In the genomic region with DNA sequence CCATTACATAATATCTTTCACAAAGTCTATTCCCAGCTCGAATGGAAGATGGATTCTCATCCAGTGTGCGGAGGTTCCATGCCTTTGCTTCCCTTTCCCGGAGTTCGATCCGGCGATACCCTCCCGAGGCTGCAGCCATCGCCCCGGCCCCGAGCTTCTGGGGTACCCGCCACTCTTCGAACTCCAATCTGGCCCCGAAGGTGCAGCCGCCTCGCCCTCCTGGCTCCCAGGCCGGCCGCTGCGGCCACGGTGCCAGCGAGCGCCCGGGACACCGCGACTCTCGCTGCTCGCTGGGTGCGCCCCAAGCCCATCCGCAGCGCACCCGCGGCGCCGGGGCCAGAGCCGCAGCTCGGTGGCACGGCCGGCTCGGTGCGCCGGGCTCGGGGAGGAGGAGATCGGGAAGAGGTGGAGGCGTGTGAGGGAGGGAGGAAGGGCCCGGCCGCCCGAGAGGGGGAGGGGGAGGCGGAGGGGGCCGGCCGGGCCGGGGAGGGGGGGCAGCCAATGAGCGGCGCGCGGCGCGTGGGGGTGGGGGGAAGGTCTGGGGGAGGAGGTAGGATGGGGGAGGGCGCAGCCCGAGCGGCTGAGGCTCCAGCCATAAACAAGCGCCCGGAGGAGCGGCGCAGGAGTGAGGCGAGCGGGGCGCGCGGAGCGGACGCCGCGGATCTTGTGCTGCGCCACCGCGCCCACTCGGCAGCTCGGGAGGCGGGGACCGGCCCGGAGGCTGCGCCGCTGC, we compare ENCODE assay signal across 8 cellular contexts. TPM values are rescaled to one million over a fixed set of nuclear protein-coding genes. Genes with fewer than 3 reads are reported as not detected.
A peak's percentile ranks its signal among the peaks of the same experiment; 100 is the strongest.
DNase-seq lines count a peak whose midpoint lies in the region; ATAC-seq, FAIRE-seq and TF ChIP-seq lines count a peak whose summit lies in the region.

A gene with protein sequence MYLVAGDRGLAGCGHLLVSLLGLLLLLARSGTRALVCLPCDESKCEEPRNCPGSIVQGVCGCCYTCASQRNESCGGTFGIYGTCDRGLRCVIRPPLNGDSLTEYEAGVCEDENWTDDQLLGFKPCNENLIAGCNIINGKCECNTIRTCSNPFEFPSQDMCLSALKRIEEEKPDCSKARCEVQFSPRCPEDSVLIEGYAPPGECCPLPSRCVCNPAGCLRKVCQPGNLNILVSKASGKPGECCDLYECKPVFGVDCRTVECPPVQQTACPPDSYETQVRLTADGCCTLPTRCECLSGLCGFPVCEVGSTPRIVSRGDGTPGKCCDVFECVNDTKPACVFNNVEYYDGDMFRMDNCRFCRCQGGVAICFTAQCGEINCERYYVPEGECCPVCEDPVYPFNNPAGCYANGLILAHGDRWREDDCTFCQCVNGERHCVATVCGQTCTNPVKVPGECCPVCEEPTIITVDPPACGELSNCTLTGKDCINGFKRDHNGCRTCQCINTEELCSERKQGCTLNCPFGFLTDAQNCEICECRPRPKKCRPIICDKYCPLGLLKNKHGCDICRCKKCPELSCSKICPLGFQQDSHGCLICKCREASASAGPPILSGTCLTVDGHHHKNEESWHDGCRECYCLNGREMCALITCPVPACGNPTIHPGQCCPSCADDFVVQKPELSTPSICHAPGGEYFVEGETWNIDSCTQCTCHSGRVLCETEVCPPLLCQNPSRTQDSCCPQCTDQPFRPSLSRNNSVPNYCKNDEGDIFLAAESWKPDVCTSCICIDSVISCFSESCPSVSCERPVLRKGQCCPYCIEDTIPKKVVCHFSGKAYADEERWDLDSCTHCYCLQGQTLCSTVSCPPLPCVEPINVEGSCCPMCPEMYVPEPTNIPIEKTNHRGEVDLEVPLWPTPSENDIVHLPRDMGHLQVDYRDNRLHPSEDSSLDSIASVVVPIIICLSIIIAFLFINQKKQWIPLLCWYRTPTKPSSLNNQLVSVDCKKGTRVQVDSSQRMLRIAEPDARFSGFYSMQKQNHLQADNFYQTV (plus strand): TSS at position 622 of the 733 bp plus-strand sequence. CDS start 515 bp downstream, outside the sequence.

- POLR2A ChIA-PET in T-cell (lab: Charles Lee) = interaction anchor here in 1 of 2 donors (0.6 kb wide), 1 partner anchor 377 kb away, joined by 7 read pairs; no protein-coding TSS in a partner anchor

- FAIRE-seq in GM12892 (lab: Jason Lieb, UNC) = no peak

- peak within 1 kb of the TSS in 2 of 3 donors; percentile 4 to 34 for H3K27ac Mint-ChIP-seq in CD4-positive, CD25-positive, alpha-beta regulatory T cell
- H3K27ac Mint-ChIP-seq in T-cell = no peak within 1 kb of the TSS

- H3K27me3 Mint-ChIP-seq in CD4-positive, CD25-positive, alpha-beta regulatory T cell = peaks cover 45% of the 10 kb centered on the region
- H3K27me3 Mint-ChIP-seq in T-cell = peaks cover 34% of the 10 kb centered on the region in 2 donors

- peaks cover 24% of the 10 kb centered on the region for H3K4me1 ChIP-seq in CD4-positive, CD25-positive, alpha-beta regulatory T cell (ENCODE audit: control insufficient read depth, insufficient read depth, low read length, poor library complexity, severe bottlenecking)
- peaks cover 67% of the 10 kb centered on the region for H3K4me1 ChIP-seq in left ventricle myocardium inferior

- CTCF ChIA-PET in T-cell (lab: Charles Lee) = no interaction called here

- H3K4me3 Mint-ChIP-seq in CD4-positive, CD25-positive, alpha-beta regulatory T cell = peak within 1 kb of the TSS; percentile 78 to 89 (median 82)
- peak within 1 kb of the TSS; percentile 70 to 94 (median 80) for H3K4me3 Mint-ChIP-seq in T-cell

- DNase-seq in CD4-positive, CD25-positive, alpha-beta regulatory T cell = peak; percentile 9 to 35 (median 24)
- DNase-seq in T-cell = peak in 22 of 34 experiments; percentile 6 to 45 (median 18)
- peak in 57 of 58 donors; percentile 49 to 90 (median 79) for DNase-seq in anterior cingulate cortex (lab: John Stamatoyannopoulos, UW)
- peak; percentile 91 for DNase-seq in left ventricle myocardium inferior
- DNase-seq in posterior cingulate gyrus = peak; percentile 65 to 96 (median 80)
- DNase-seq in GM12892 (ENCODE audit: insufficient read length) = no peak

- no peak within 1 kb of the TSS for H3K27ac ChIP-seq in CD4-positive, CD25-positive, alpha-beta regulatory T cell (ENCODE audit: insufficient read depth, low read length, poor library complexity, severe bottlenecking)
- peak within 1 kb of the TSS; percentile 94 for H3K27ac ChIP-seq in left ventricle myocardium inferior (replicated peaks)

- H3K9me3 ChIP-seq in CD4-positive, CD25-positive, alpha-beta regulatory T cell (ENCODE audit: control insufficient read depth in 2 of 2, low read length in 2 of 2) = no peaks in the 10 kb centered on the region
- no peaks in the 10 kb centered on the region for H3K9me3 ChIP-seq in left ventricle myocardium inferior (replicated peaks)

- no peak within 1 kb of the TSS for H3K4me3 ChIP-seq in CD4-positive, CD25-positive, alpha-beta regulatory T cell (ENCODE audit: low read depth, low read length)
- peak within 1 kb of the TSS; percentile 78 for H3K4me3 ChIP-seq in left ventricle myocardium inferior

- ATAC-seq in CD4-positive, CD25-positive, alpha-beta regulatory T cell (ENCODE audit: low read depth in 2 of 2) = peak; percentile 38 to 40
- peak; percentile 34 for ATAC-seq in GM19438 (IDR thresholded peaks at IDR 0.05; ENCODE audit: low read depth, unreplicated experiment)
- ATAC-seq in HG03520 (IDR thresholded peaks at IDR 0.05; ENCODE audit: unreplicated experiment) = peak; percentile 43
- ATAC-seq in T-cell (replicated peaks in 1 of 4) = peak; percentile 65 to 71 (median 68)

- peaks cover 7 to 44% (median 26%) of the 10 kb centered on the region in 4 donors for H3K4me1 Mint-ChIP-seq in CD4-positive, CD25-positive, alpha-beta regulatory T cell
- peaks cover 31 to 46% (median 34%) of the 10 kb centered on the region in 3 donors for H3K4me1 Mint-ChIP-seq in T-cell

- TF ChIP-seq POLR2A in GM12892 (IDR thresholded peaks at IDR 0.05; ENCODE audit: low read depth, low read length) = no peak

- TF ChIP-seq CTCF in left ventricle myocardium inferior (IDR thresholded peaks at IDR 0.05; ENCODE audit: borderline replicate concordance) = no peak

- H3K9me3 Mint-ChIP-seq in CD4-positive, CD25-positive, alpha-beta regulatory T cell = no peaks in the 10 kb centered on the region
- no peaks in the 10 kb centered on the region for H3K9me3 Mint-ChIP-seq in T-cell

- no peaks in the 10 kb centered on the region for H3K36me3 ChIP-seq in CD4-positive, CD25-positive, alpha-beta regulatory T cell (ENCODE audit: control insufficient read depth, insufficient read depth, low read length)
- H3K36me3 ChIP-seq in left ventricle myocardium inferior = no peaks in the 10 kb centered on the region

- H3K36me3 Mint-ChIP-seq in CD4-positive, CD25-positive, alpha-beta regulatory T cell = no peaks in the 10 kb centered on the region
- no peaks in the 10 kb centered on the region for H3K36me3 Mint-ChIP-seq in T-cell

- intact Hi-C loops in left ventricle myocardium inferior (cut with micrococcal nuclease) = no loop called here
- intact Hi-C loops in posterior cingulate gyrus (cut with DNase I) = loop anchor here (5.0 kb wide), 3 partner anchors 107 to 242 kb away; a partner anchor contains a TSS

- H3K27me3 ChIP-seq in CD4-positive, CD25-positive, alpha-beta regulatory T cell (ENCODE audit: control insufficient read depth, insufficient read depth, low read length) = peaks cover 17% of the 10 kb centered on the region
- no peaks in the 10 kb centered on the region for H3K27me3 ChIP-seq in left ventricle myocardium inferior (ENCODE audit: low read depth)

RNA-seq across cellular contexts. Expression of the gene that starts here (rescaled TPM):
- total RNA-seq in CD4-positive, CD25-positive, alpha-beta regulatory T cell = 2.7 TPM
- under 1 TPM; 0.15 to 0.79 (median 0.49) TPM for polyA plus RNA-seq in CD4-positive, CD25-positive, alpha-beta regulatory T cell
- total RNA-seq in T-cell = 1 to 10 TPM; 2.0 to 5.8 (median 4.2) TPM
- 45.6 TPM for total RNA-seq in left ventricle myocardium inferior
- 4.2 TPM for polyA plus RNA-seq in GM12892 (2012; ENCODE audit: missing spikeins)

Comparison
In these comparisons a context has a peak if more than half of its experiments do, and no peak if none do; other contexts are left out.
1. H3K27ac Mint-ChIP-seq: peak in CD4-positive, CD25-positive, alpha-beta regulatory T cell (2 of 3); none in T-cell (0 of 2).
2. Peak in every context shown above with its lines, with median percentiles within 50 percentile points of each other: ATAC-seq.